ENCODE assay signal across 11 cellular contexts in the genomic region with DNA sequence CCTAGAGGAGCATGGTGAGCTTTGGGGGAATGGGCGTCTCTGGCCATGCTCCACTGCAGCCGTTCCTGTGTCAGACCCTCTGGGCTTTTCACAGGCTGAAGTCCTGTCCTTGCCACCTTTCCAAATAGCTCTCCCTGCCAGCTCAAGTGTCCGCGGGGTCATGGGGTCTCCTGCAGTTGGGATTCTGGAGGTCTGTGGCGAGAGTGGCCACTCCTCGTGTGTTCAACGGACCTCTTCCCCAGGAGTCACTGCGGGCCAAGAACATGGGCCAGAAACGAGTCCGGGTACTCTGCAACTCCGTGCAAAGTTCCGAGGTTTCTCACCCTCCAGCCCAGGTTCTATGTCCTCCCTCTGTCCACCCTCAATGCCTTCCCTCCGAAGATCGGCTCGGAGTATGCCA. TPM values are rescaled to one million over a fixed set of nuclear protein-coding genes. Genes with fewer than 3 reads are reported as not detected.
"Had no signal": no experiment of that assay in that cellular context is flagged by ENCODE, and none has a peak within 500 bp of the region (broad histone marks: within the 10 kb centered on the region; RNA-seq: fewer than 3 reads in every experiment).

No MANE protein-coding gene starts in this region.

- ATAC-seq: GM23338, HCT116 had no signal

- H3K4me1 ChIP-seq: HAP-1 had no signal

- H3K4me3 Mint-ChIP-seq: GM23338, HFFc6 had no signal

- H3K27ac ChIP-seq: GM23248 had no signal

- FAIRE-seq: H1, H54 had no signal

- H3K9me3 ChIP-seq: HAP-1 had no signal

- DNase-seq: GM23248, GOT3, H7, HCEC 1CT, HFFc6 had no signal

- H3K36me3 ChIP-seq: HAP-1 had no signal

- H3K4me1 Mint-ChIP-seq: GM23338 had no signal

- H2AFZ ChIP-seq: GM23248, GM23338 had no signal

- H3K9me3 Mint-ChIP-seq: GM23338 had no signal

- H3K27ac Mint-ChIP-seq: GM23338, HFFc6 had no signal

- H3K9ac ChIP-seq: GM23248 had no signal

- H3K4me3 ChIP-seq: GM23248, GM23338, HAP-1 had no signal

- H3K4me2 ChIP-seq: GM23338 had no signal

RNA-seq across cellular contexts. Expression of a gene that starts 4.7 kb away (rescaled TPM):
- total RNA-seq: GM23248, GM23338, H1, H4, H7, HFFc6 had no signal
- polyA plus RNA-seq: GM23248, GM23338, H1 had no signal

RNA-seq across cellular contexts. Expression of a gene that starts 16.8 kb away (rescaled TPM):
- total RNA-seq: GM23248, GM23338, H1, H4, H7, HFFc6 had no signal
- polyA plus RNA-seq: GM23248, GM23338, H1 had no signal

RNA-seq across cellular contexts. Expression of a gene that starts 25.4 kb away (rescaled TPM):
- total RNA-seq: GM23248, H1, H4, H7, HFFc6 had no signal
- polyA plus RNA-seq: GM23248, GM23338 had no signal

RNA-seq across cellular contexts. Expression of a gene that starts 37.5 kb away (rescaled TPM):
- total RNA-seq: GM23248, GM23338, H1, H4, H7, HFFc6 had no signal
- polyA plus RNA-seq: GM23248, GM23338, H1 had no signal
